ENCODE assay signal across 14 cellular contexts in genomic region chr15:98405013-98405412, GRCh38.
DNase-seq lines count a peak whose midpoint lies in the region; ATAC-seq, FAIRE-seq and TF ChIP-seq lines count a peak whose summit lies in the region.
"Had no signal": no experiment of that assay in that cellular context is flagged by ENCODE, and none has a peak within 500 bp of the region (broad histone marks: within the 10 kb centered on the region; RNA-seq: fewer than 3 reads in every experiment).

No MANE protein-coding gene starts in this region.

- TF ChIP-seq POLR2A in GM12878 (IDR thresholded peaks at IDR 0.05; ENCODE audit: low read depth, low read length) = no peak

- TF ChIP-seq EP300 in GM12878 (IDR thresholded peaks at IDR 0.05; ENCODE audit: borderline replicate concordance in 1 of 2, control insufficient read depth in 1 of 2, low read depth in 2 of 2, low read length in 2 of 2) = no peak

- H2AFZ ChIP-seq in MM.1S (ENCODE audit: low read length) (no peak overlapping the region), GM12878 (ENCODE audit: control insufficient read depth, low read depth, low read length) (no peak overlapping the region)
- H2AFZ ChIP-seq: GM23248 had no signal

- H3K79me2 ChIP-seq in MM.1S (ENCODE audit: low read length) (no peaks in the 10 kb centered on the region), GM12878 (ENCODE audit: control insufficient read depth, insufficient read depth, low read length) (no peaks in the 10 kb centered on the region)

- H3K4me2 ChIP-seq in MM.1S (ENCODE audit: low read depth, low read length) = peak overlapping the region; percentile 38; the same call in 1 of the 2 replicates
- no peak overlapping the region for H3K4me2 ChIP-seq in GM12878 (ENCODE audit: control insufficient read depth, insufficient read depth)
- H3K4me2 ChIP-seq: BLaER1 treated with 17β-estradiol and CSF1 and Interleukin-3, amounts not matched to agents 10 nM and 100 nM had no signal

- in situ Hi-C loops in GM12878 (cut with MboI) = no loop called here

- no peak for TF ChIP-seq RAD21 in GM12878 (IDR thresholded peaks at IDR 0.05; ENCODE audit: insufficient read depth, low read depth, low read length)

- no peaks in the 10 kb centered on the region for H4K20me1 ChIP-seq in MM.1S (ENCODE audit: insufficient read depth, low read length)
- no peaks in the 10 kb centered on the region for H4K20me1 ChIP-seq in GM12878 (ENCODE audit: control insufficient read depth, insufficient read depth)
- H4K20me1 ChIP-seq: BLaER1 treated with 17β-estradiol and CSF1 and Interleukin-3, amounts not matched to agents 10 nM and 100 nM had no signal

- SMC1A ChIA-PET in GM12878 (lab: Charles Lee; ENCODE audit: uncharacterized antibody, unreplicated experiment) = no interaction called here

- H3K27me3 ChIP-seq in MM.1S (replicated peaks; ENCODE audit: insufficient read depth, low read length) (no peaks in the 10 kb centered on the region), GM12878 (replicated peaks in 1 of 2; ENCODE audit: control insufficient read depth in 2 of 2, insufficient read depth in 2 of 2, low read length in 1 of 2) (no peaks in the 10 kb centered on the region), stomach smooth muscle (ENCODE audit: control insufficient read depth in 1 of 2, insufficient read depth in 2 of 2, low read length in 2 of 2) (no peaks in the 10 kb centered on the region)
- H3K27me3 ChIP-seq: BLaER1 treated with 17β-estradiol and CSF1 and Interleukin-3, amounts not matched to agents 10 nM and 100 nM had no signal

- intact Hi-C loops in GM12878 (cut with micrococcal nuclease; ENCODE audit: unreplicated experiment) = no loop called here

- ATAC-seq in GM18519 (IDR thresholded peaks at IDR 0.05; ENCODE audit: low FRiP score, unreplicated experiment) (peak; percentile 46), GM12878 (peak; percentile 24; the same call in 1 of the 3 replicates)

- H3K36me3 ChIP-seq in MM.1S (replicated peaks; ENCODE audit: insufficient read depth, low read length) = no peaks in the 10 kb centered on the region
- H3K36me3 ChIP-seq in GM12878 (ENCODE audit: control insufficient read depth in 2 of 2, insufficient read depth in 2 of 2, low read length in 1 of 2) = no peaks in the 10 kb centered on the region
- H3K36me3 ChIP-seq in stomach smooth muscle (ENCODE audit: control insufficient read depth in 2 of 2, insufficient read depth in 2 of 2, low read length in 2 of 2) = no peaks in the 10 kb centered on the region
- H3K36me3 ChIP-seq: BLaER1 treated with 17β-estradiol and CSF1 and Interleukin-3, amounts not matched to agents 10 nM and 100 nM had no signal

- H3K4me3 ChIP-seq in MM.1S (ENCODE audit: low read length) (no peak overlapping the region), GM12878 (no peak overlapping the region), stomach smooth muscle (ENCODE audit: low read length in 2 of 2) (peak overlapping the region in 1 of 2 donors; percentile 15)
- H3K4me3 ChIP-seq: BLaER1 treated with 17β-estradiol and CSF1 and Interleukin-3, amounts not matched to agents 10 nM and 100 nM; GM23248 had no signal

- peaks cover 8% of the 10 kb centered on the region for H3F3A ChIP-seq in MM.1S (ENCODE audit: insufficient read depth, low read length)

- TF ChIP-seq CTCF in MM.1S (IDR thresholded peaks at IDR 0.05; ENCODE audit: low read length) (no peak), GM12878 (IDR thresholded peaks at IDR 0.05 in 2 of 3, conservative IDR thresholded peaks at IDR 0.05 in 1 of 3; ENCODE audit: control insufficient read depth in 2 of 3, extremely low read depth in 1 of 3, insufficient read depth in 1 of 3, low read depth in 3 of 3, low read length in 3 of 3) (no peak)

- H3K9me3 ChIP-seq in MM.1S (replicated peaks; ENCODE audit: insufficient read depth, low read length) (no peaks in the 10 kb centered on the region), GM12878 (replicated peaks; ENCODE audit: control insufficient read depth, insufficient read depth, low read length) (no peaks in the 10 kb centered on the region), stomach smooth muscle (ENCODE audit: control insufficient read depth in 2 of 2, low read length in 2 of 2) (no peaks in the 10 kb centered on the region)
- H3K9me3 ChIP-seq: BLaER1 treated with 17β-estradiol and CSF1 and Interleukin-3, amounts not matched to agents 10 nM and 100 nM had no signal

- DNase-seq in MM.1S (peak; percentile 67), GM12878 (ENCODE audit: low read depth, low spot score) (no peak), COR-L47 (lab: John Stamatoyannopoulos, UW) (no peak)
- no peak for DNase-seq in stimulated activated CD4-positive, alpha-beta T cell treated with anti-CD3 and anti-CD28 coated beads, Interleukin-2, amount 100 ng/mL, for 48 hours
- DNase-seq in stimulated activated CD4-positive, alpha-beta T cell treated with anti-CD3 and anti-CD28 coated beads, Interleukin-4, amount 100 ng/mL, for 4 hours = no peak
- DNase-seq: ACHN; CD4-positive, CD25-positive, alpha-beta regulatory T cell; DMS79; GM23248 had no signal

- BruUV-seq in GM12878 (replicated peaks; lab: Mats Ljungman, UMichigan) = no TSS peak

- H3K27ac ChIP-seq in MM.1S (ENCODE audit: low read length) (peak overlapping the region; percentile 43; the same call in 1 of the 2 replicates), GM12878 (ENCODE audit: control insufficient read depth, insufficient read depth) (no peak overlapping the region), stomach smooth muscle (ENCODE audit: low read length) (peak overlapping the region; percentile 77)
- H3K27ac ChIP-seq: BLaER1 treated with 17β-estradiol and CSF1 and Interleukin-3, amounts not matched to agents 10 nM and 100 nM; GM23248 had no signal

- WGBS in GM12878 (ENCODE audit: insufficient coverage, insufficient replicate concordance, low lambda C conversion rate, missing lambda C conversion rate) = 17% methylated on average over 2 of the region's 2 CpGs

- RAD21 ChIA-PET in GM12878 (lab: Charles Lee; ENCODE audit: unreplicated experiment) = no interaction called here

- H3K9ac ChIP-seq in MM.1S (ENCODE audit: low read length) (no peak overlapping the region), GM12878 (ENCODE audit: control insufficient read depth, insufficient read depth, low read length) (no peak overlapping the region), stomach smooth muscle (ENCODE audit: low read length in 2 of 2) (peak overlapping the region in 1 of 2 donors; percentile 27)
- H3K9ac ChIP-seq: BLaER1 treated with 17β-estradiol and CSF1 and Interleukin-3, amounts not matched to agents 10 nM and 100 nM; GM23248 had no signal

- H3K4me1 ChIP-seq in MM.1S (ENCODE audit: low read length) = peaks cover 15% of the 10 kb centered on the region
- H3K4me1 ChIP-seq in GM12878 (ENCODE audit: control insufficient read depth, insufficient read depth, low read length) = no peaks in the 10 kb centered on the region
- H3K4me1 ChIP-seq in stomach smooth muscle (ENCODE audit: control insufficient read depth, insufficient read depth, low read length) = peaks cover 30% of the 10 kb centered on the region

- POLR2A ChIA-PET in GM12878 (lab: Charles Lee) = no interaction called here

- CTCF ChIA-PET in GM12878 (lab: Yijun Ruan, JAX) = no interaction called here

- H3K9me2 ChIP-seq in MM.1S (replicated peaks; ENCODE audit: insufficient read depth, low read length) = no peaks in the 10 kb centered on the region

- FAIRE-seq in GM12878 (lab: Jason Lieb, UNC) = no peak
- FAIRE-seq: GM12892, H54 had no signal

TF ChIP-seq in GM12878, 131 proteins besides CTCF, POLR2A, EP300 and RAD21 (continues in another document):
- TF ChIP-seq CHD1 (IDR thresholded peaks at IDR 0.05; ENCODE audit: low read depth, low read length) = no peak
- no peak for TF ChIP-seq SIN3A (IDR thresholded peaks at IDR 0.05; ENCODE audit: low read depth, low read length)
- TF ChIP-seq PML (IDR thresholded peaks at IDR 0.05; ENCODE audit: low read length) = no peak
- no peak for TF ChIP-seq JUND (IDR thresholded peaks at IDR 0.05; ENCODE audit: low read depth, low read length)
- no peak for TF ChIP-seq E2F4 (IDR thresholded peaks at IDR 0.05; ENCODE audit: low read depth, low read length)
- no peak for TF ChIP-seq ETV6 (conservative IDR thresholded peaks at IDR 0.05 in 1 of 2, IDR thresholded peaks at IDR 0.05 in 1 of 2; ENCODE audit: borderline replicate concordance in 1 of 2, low read depth in 1 of 2)
- no peak for TF ChIP-seq IRF5 (IDR thresholded peaks at IDR 0.05; ENCODE audit: borderline replicate concordance)
- no peak for TF ChIP-seq LARP7 (IDR thresholded peaks at IDR 0.05)
- TF ChIP-seq NFIC (IDR thresholded peaks at IDR 0.05; ENCODE audit: low read depth, low read length) = no peak
- no peak for TF ChIP-seq MLLT1 (IDR thresholded peaks at IDR 0.05)
- TF ChIP-seq EED (IDR thresholded peaks at IDR 0.05; ENCODE audit: low read depth) = no peak
